Comparison of ENCODE assay signal across 18 cellular contexts in the genomic region with DNA sequence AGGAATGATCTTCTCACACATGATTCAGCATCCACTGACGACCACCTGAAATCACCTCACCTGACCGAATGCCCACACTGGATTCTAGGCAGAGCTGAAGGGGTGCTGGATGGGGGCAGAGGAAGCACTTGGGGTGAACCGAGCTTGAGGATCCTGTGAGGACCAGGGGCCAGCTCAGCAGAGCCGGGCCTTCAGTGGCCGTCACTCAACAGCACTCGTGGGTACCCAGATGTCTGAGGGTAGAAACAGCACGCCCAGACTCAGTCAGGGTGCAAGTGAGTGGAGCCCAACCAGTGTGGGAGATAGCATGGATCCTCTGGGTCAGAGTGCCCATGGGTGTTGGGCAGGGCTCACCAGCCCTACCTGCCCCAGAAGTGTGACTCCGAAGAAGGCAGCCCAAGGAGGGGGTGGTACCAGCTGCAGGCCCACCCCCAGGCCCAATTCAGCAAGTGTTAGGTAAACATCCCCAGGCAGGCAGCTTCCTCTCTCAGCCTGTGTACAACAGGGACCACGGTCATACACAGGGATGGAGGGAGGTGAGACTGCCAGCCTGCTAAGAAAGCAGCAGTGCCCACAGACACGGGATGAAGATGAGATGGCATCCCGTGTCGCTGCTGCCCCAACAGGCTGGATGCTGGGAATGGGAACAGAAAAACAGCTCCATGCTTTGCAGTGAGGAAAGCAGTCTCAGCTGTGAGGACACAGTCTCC. TPM values are rescaled to one million over a fixed set of nuclear protein-coding genes. Genes with fewer than 3 reads are reported as not detected.
A peak's percentile ranks its signal among the peaks of the same experiment; 100 is the strongest.
DNase-seq lines count a peak whose midpoint lies in the region; TF ChIP-seq lines count a peak whose summit lies in the region.
"Had no signal": no experiment of that assay in that cellular context is flagged by ENCODE, and none has a peak within 500 bp of the region (broad histone marks: within the 10 kb centered on the region; RNA-seq: fewer than 3 reads in every experiment).

No MANE protein-coding gene starts in this region.

- H3K4me3 ChIP-seq in neuronal stem cell (ENCODE audit: low read length in 2 of 2), result no peak overlapping the region
- H3K4me3 ChIP-seq in smooth muscle cell, result no peak overlapping the region
- H3K4me3 ChIP-seq: A549, GM23248, HAP-1 had no signal

- no peak overlapping the region for H2BK12ac ChIP-seq in neuronal stem cell (ENCODE audit: low read length)

- H3K36me3 ChIP-seq in neuronal stem cell (replicated peaks in 1 of 2; ENCODE audit: control insufficient read depth in 2 of 2, insufficient read depth in 2 of 2, low read length in 2 of 2) (no peaks in the 10 kb centered on the region), smooth muscle cell (ENCODE audit: low read depth) (no peaks in the 10 kb centered on the region)
- H3K36me3 ChIP-seq: HAP-1 had no signal

- H2AFZ ChIP-seq in neuronal stem cell (ENCODE audit: low read length) (no peak overlapping the region), smooth muscle cell (ENCODE audit: low read depth) (no peak overlapping the region)
- H2AFZ ChIP-seq: GM23248 had no signal

- POLR2A ChIA-PET in activated CD4-positive, alpha-beta memory T cell treated with anti-CD3 and anti-CD28 coated beads, Interleukin-2, amount 10 ng/mL, durations not matched to agents 7 days and 5 days (lab: Charles Lee), result interaction anchor here (1.1 kb wide), 1 partner anchor 49 kb away, joined by 3 read pairs; no protein-coding TSS in a partner anchor
- POLR2A ChIA-PET in activated CD4-positive, alpha-beta memory T cell treated with anti-CD3 and anti-CD28 coated beads for 36 hours (lab: Charles Lee), result no interaction called here

- H3K18ac ChIP-seq in neuronal stem cell (ENCODE audit: low read length), result peak overlapping the region; percentile 70

- no CpG with 5 or more reads among the region's 12 CpGs for WGBS in neuronal stem cell (ENCODE audit: extremely low coverage in 2 of 2, insufficient read length in 2 of 2, insufficient replicate concordance in 1 of 2), 2 donors
- 88% methylated on average over 12 of the region's 12 CpGs for WGBS in smooth muscle cell (ENCODE audit: low lambda C conversion rate)

- CTCF ChIA-PET in activated CD4-positive, alpha-beta memory T cell treated with anti-CD3 and anti-CD28 coated beads, Interleukin-2, amount 10 ng/mL, durations not matched to agents 7 days and 5 days (lab: Charles Lee), result interaction anchor here (1.1 kb wide), 1 partner anchor 20 kb away, joined by 3 read pairs; no protein-coding TSS in a partner anchor
- CTCF ChIA-PET in activated CD4-positive, alpha-beta memory T cell treated with anti-CD3 and anti-CD28 coated beads for 36 hours (lab: Charles Lee), result no interaction called here

- TF ChIP-seq CTCF in smooth muscle cell (IDR thresholded peaks at IDR 0.05; ENCODE audit: borderline replicate concordance, insufficient read depth, poor library complexity, severe bottlenecking), result no peak

- H3K27ac ChIP-seq in neuronal stem cell (replicated peaks; ENCODE audit: low read length), result no peak overlapping the region
- no peak overlapping the region for H3K27ac ChIP-seq in smooth muscle cell (ENCODE audit: low read depth)
- H3K27ac ChIP-seq: 22Rv1, A549, C4-2B, GM23248, HL-60 had no signal

- intact Hi-C loops in activated CD4-positive, alpha-beta memory T cell treated with anti-CD3 and anti-CD28 coated beads for 36 hours (cut with micrococcal nuclease), result no loop called here
- intact Hi-C loops in posterior cingulate gyrus (cut with DNase I), result no loop called here

- H3K4me3 Mint-ChIP-seq in activated CD4-positive, alpha-beta memory T cell treated with anti-CD3 and anti-CD28 coated beads, Interleukin-2, amount 10 ng/mL, durations not matched to agents 7 days and 5 days, result no peak overlapping the region
- H3K4me3 Mint-ChIP-seq in activated CD4-positive, alpha-beta memory T cell treated with anti-CD3 and anti-CD28 coated beads for 36 hours, result no peak overlapping the region
- H3K4me3 Mint-ChIP-seq: CD4-positive, alpha-beta T cell had no signal

- H3K27me3 ChIP-seq in neuronal stem cell (ENCODE audit: control insufficient read depth in 3 of 3, insufficient read depth in 3 of 3, low read depth in 1 of 3, low read length in 3 of 3) (peaks cover 0 to 48% (median 0%) of the 10 kb centered on the region in 3 experiments), smooth muscle cell (ENCODE audit: low read depth) (peaks cover 21% of the 10 kb centered on the region)

- peaks cover 1% of the 10 kb centered on the region for H3K4me1 Mint-ChIP-seq in activated CD4-positive, alpha-beta memory T cell treated with anti-CD3 and anti-CD28 coated beads, Interleukin-2, amount 10 ng/mL, durations not matched to agents 7 days and 5 days
- peaks cover 3% of the 10 kb centered on the region for H3K4me1 Mint-ChIP-seq in activated CD4-positive, alpha-beta memory T cell treated with anti-CD3 and anti-CD28 coated beads for 36 hours (ENCODE audit: low read depth)

- H4K8ac ChIP-seq in neuronal stem cell (ENCODE audit: low read depth, low read length), result peak overlapping the region; percentile 82

- peaks cover 55% of the 10 kb centered on the region for H3K27me3 Mint-ChIP-seq in activated CD4-positive, alpha-beta memory T cell treated with anti-CD3 and anti-CD28 coated beads, Interleukin-2, amount 10 ng/mL, durations not matched to agents 7 days and 5 days
- peaks cover 47% of the 10 kb centered on the region for H3K27me3 Mint-ChIP-seq in activated CD4-positive, alpha-beta memory T cell treated with anti-CD3 and anti-CD28 coated beads for 36 hours

- H3K4me1 ChIP-seq in neuronal stem cell (ENCODE audit: control insufficient read depth in 2 of 2, insufficient read depth in 1 of 2, low read depth in 1 of 2, low read length in 2 of 2) (peaks cover 0 to 2% of the 10 kb centered on the region in 2 donors), smooth muscle cell (ENCODE audit: low read depth) (no peaks in the 10 kb centered on the region)
- H3K4me1 ChIP-seq: A549, Caco-2, HAP-1 had no signal

- no peaks in the 10 kb centered on the region for H3F3A ChIP-seq in smooth muscle cell (ENCODE audit: low read depth)

- H2BK120ac ChIP-seq in neuronal stem cell (ENCODE audit: low read depth, low read length), result no peak overlapping the region

- peak overlapping the region; percentile 71 for H3K14ac ChIP-seq in neuronal stem cell (ENCODE audit: low read length)

- peaks cover 3% of the 10 kb centered on the region for H3K79me1 ChIP-seq in neuronal stem cell (ENCODE audit: low read depth, low read length)

- H2BK15ac ChIP-seq in neuronal stem cell (ENCODE audit: low read length), result no peak overlapping the region

- H2AK5ac ChIP-seq in neuronal stem cell (ENCODE audit: low read depth, low read length), result no peak overlapping the region

- H3K9me3 ChIP-seq in neuronal stem cell (replicated peaks in 1 of 2; ENCODE audit: control insufficient read depth in 2 of 2, insufficient read depth in 1 of 2, low read depth in 1 of 2, low read length in 2 of 2) (no peaks in the 10 kb centered on the region), smooth muscle cell (replicated peaks; ENCODE audit: low read depth) (no peaks in the 10 kb centered on the region)
- H3K9me3 ChIP-seq: A549, Caco-2, HAP-1 had no signal

- no peaks in the 10 kb centered on the region for H3K9me3 Mint-ChIP-seq in activated CD4-positive, alpha-beta memory T cell treated with anti-CD3 and anti-CD28 coated beads, Interleukin-2, amount 10 ng/mL, durations not matched to agents 7 days and 5 days
- no peaks in the 10 kb centered on the region for H3K9me3 Mint-ChIP-seq in activated CD4-positive, alpha-beta memory T cell treated with anti-CD3 and anti-CD28 coated beads for 36 hours
- H3K9me3 Mint-ChIP-seq: CD4-positive, alpha-beta T cell had no signal

- no peak overlapping the region for H2BK5ac ChIP-seq in neuronal stem cell (ENCODE audit: low read length)

- no peak overlapping the region for H3K27ac Mint-ChIP-seq in activated CD4-positive, alpha-beta memory T cell treated with anti-CD3 and anti-CD28 coated beads, Interleukin-2, amount 10 ng/mL, durations not matched to agents 7 days and 5 days
- H3K27ac Mint-ChIP-seq in activated CD4-positive, alpha-beta memory T cell treated with anti-CD3 and anti-CD28 coated beads for 36 hours, result no peak overlapping the region
- H3K27ac Mint-ChIP-seq: CD4-positive, alpha-beta T cell had no signal

- H3K79me2 ChIP-seq in smooth muscle cell (ENCODE audit: low read depth), result no peaks in the 10 kb centered on the region

- H3K4me2 ChIP-seq in neuronal stem cell (ENCODE audit: insufficient read depth, low read length, poor library complexity, severe bottlenecking) (no peak overlapping the region), smooth muscle cell (no peak overlapping the region)
- H3K4me2 ChIP-seq: A549 had no signal

- no peaks in the 10 kb centered on the region for H3K36me3 Mint-ChIP-seq in activated CD4-positive, alpha-beta memory T cell treated with anti-CD3 and anti-CD28 coated beads, Interleukin-2, amount 10 ng/mL, durations not matched to agents 7 days and 5 days (ENCODE audit: low read depth)
- H3K36me3 Mint-ChIP-seq in activated CD4-positive, alpha-beta memory T cell treated with anti-CD3 and anti-CD28 coated beads for 36 hours, result no peaks in the 10 kb centered on the region

- H4K91ac ChIP-seq in neuronal stem cell (ENCODE audit: low read depth, low read length, poor library complexity), result no peak overlapping the region

- peak; percentile 13 for DNase-seq in activated CD4-positive, alpha-beta memory T cell treated with anti-CD3 and anti-CD28 coated beads, Interleukin-2, amount 10 ng/mL, durations not matched to agents 7 days and 5 days
- no peak for DNase-seq in activated CD4-positive, alpha-beta memory T cell treated with anti-CD3 and anti-CD28 coated beads for 36 hours
- peak; percentile 32 for DNase-seq in activated CD8-positive, alpha-beta memory T cell treated with anti-CD3 and anti-CD28 coated beads, Interleukin-2, amount 50 U/mL, for 48 hours
- DNase-seq in neuronal stem cell (ENCODE audit: low spot score) (no peak), amniotic stem cell (lab: John Stamatoyannopoulos, UW) (no peak), posterior cingulate gyrus (no peak), smooth muscle cell (lab: John Stamatoyannopoulos, UW; ENCODE audit: unreplicated experiment) (no peak)
- DNase-seq: AML-193; Caco-2; CD4-positive, alpha-beta T cell; GDM1; GM23248 had no signal

- peak overlapping the region; percentile 23 for H3K4ac ChIP-seq in neuronal stem cell (ENCODE audit: low read length)

- peak overlapping the region; percentile 44 for H3K9ac ChIP-seq in neuronal stem cell (ENCODE audit: low read depth, low read length, poor library complexity)
- no peak overlapping the region for H3K9ac ChIP-seq in smooth muscle cell (ENCODE audit: low read depth)
- H3K9ac ChIP-seq: GM23248 had no signal

- H4K20me1 ChIP-seq in smooth muscle cell (ENCODE audit: low read depth), result no peaks in the 10 kb centered on the region

- no peak overlapping the region for H3K23ac ChIP-seq in neuronal stem cell (ENCODE audit: low read depth, low read length, poor library complexity)

RNA-seq across cellular contexts. Expression of gene GJA3, which starts 16.6 kb away (rescaled TPM):
- under 1 TPM; 0.13 to 0.23 TPM for total RNA-seq in activated CD4-positive, alpha-beta memory T cell treated with anti-CD3 and anti-CD28 coated beads, Interleukin-2, amount 10 ng/mL, durations not matched to agents 7 days and 5 days
- under 1 TPM; 0.14 to 0.29 TPM for total RNA-seq in activated CD4-positive, alpha-beta memory T cell treated with anti-CD3 and anti-CD28 coated beads for 36 hours
- 0.21 TPM for polyA plus RNA-seq in neuronal stem cell (2013, experiment 1 of 2)
- polyA plus RNA-seq in neuronal stem cell (2013, experiment 2 of 2), result 0.28 TPM
- 1.5 and 4.5 TPM in 2 replicates for total RNA-seq in smooth muscle cell
- polyA plus RNA-seq in smooth muscle cell, result 1.3 and 1.4 TPM in 2 replicates
- total RNA-seq: CD4-positive, alpha-beta T cell had no signal

RNA-seq across cellular contexts. Expression of gene GJB2, which starts 48.4 kb away (rescaled TPM):
- 1 to 10 TPM; 5.6 to 5.8 TPM for total RNA-seq in activated CD4-positive, alpha-beta memory T cell treated with anti-CD3 and anti-CD28 coated beads, Interleukin-2, amount 10 ng/mL, durations not matched to agents 7 days and 5 days
- total RNA-seq in activated CD4-positive, alpha-beta memory T cell treated with anti-CD3 and anti-CD28 coated beads for 36 hours, result 1 to 10 TPM; 5.0 to 5.1 TPM
- 0.08 TPM for polyA plus RNA-seq in neuronal stem cell (2013, experiment 1 of 2)
- 0.03 TPM for polyA plus RNA-seq in neuronal stem cell (2013, experiment 2 of 2)
- 101 and 115 TPM in 2 replicates for total RNA-seq in smooth muscle cell
- 42.9 and 83.7 TPM in 2 replicates for polyA plus RNA-seq in smooth muscle cell
- polyA plus RNA-seq: BJ had no signal

Comparison
In these comparisons a context has a peak if more than half of its experiments do, and no peak if none do; other contexts are left out.
1. DNase-seq: peak in activated CD4-positive, alpha-beta memory T cell treated with anti-CD3 and anti-CD28 coated beads, Interleukin-2, amount 10 ng/mL, durations not matched to agents 7 days and 5 days (single experiment) and activated CD8-positive, alpha-beta memory T cell treated with anti-CD3 and anti-CD28 coated beads, Interleukin-2, amount 50 U/mL, for 48 hours (single experiment); none in activated CD4-positive, alpha-beta memory T cell treated with anti-CD3 and anti-CD28 coated beads for 36 hours (single experiment), neuronal stem cell (single experiment), amniotic stem cell (single experiment), posterior cingulate gyrus (0 of 10) and smooth muscle cell (single experiment).
2. RNA of gene GJB2, which starts 48.4 kb away (total RNA-seq): 101 to 115 TPM in smooth muscle cell; 5.6 to 5.8 TPM in activated CD4-positive, alpha-beta memory T cell treated with anti-CD3 and anti-CD28 coated beads, Interleukin-2, amount 10 ng/mL, durations not matched to agents 7 days and 5 days and 5.0 to 5.1 TPM in activated CD4-positive, alpha-beta memory T cell treated with anti-CD3 and anti-CD28 coated beads for 36 hours; every median in the first group is over 10 times any median in the second.